ENCODE assay signal across 7 cellular contexts in the genomic region with DNA sequence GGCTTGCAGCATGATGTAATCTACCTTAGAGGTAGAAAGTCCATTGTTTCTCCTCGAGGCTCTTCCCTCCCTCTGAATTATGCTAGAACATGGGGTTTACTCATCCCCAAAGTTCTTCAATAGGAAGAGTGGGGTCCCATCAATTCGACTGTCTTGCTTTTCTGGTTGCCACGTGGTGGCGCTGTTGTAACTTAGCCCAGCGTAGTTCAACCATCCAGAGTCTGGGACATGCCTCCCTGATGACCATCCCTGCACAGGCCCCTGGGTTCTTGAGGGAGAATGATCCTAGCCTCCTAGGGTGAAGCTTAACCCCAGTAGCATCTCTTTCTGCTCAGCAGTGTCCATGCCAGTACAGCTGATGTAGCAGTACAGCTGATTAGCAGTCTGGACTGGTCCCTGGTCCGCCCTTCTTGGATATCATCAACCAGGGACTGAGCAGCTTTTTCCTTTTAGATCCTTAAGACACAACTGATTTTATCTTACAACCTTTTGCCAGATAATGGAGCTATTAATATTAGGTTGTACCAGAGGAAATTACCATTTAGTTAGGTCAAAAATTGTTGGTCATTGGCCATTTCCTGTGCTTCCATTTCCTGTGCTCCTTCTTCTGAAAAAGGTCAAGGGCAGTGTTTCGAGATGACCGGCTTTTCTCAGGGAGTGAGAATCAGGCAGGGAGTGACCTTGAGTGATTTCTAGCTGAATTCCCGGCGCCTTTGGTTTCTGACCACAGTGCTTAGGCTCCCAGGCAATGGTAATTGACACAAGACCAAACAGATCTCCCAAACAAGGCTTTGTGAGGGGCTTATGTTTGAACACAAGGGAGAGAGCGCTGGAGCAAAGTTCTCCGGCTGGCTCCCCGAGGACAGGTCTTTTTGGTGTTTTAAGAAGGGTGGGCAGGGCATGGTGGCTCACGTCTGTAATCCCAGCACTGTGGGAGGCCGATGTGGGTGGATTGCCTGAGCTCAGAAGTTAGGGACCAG.
A peak's percentile ranks its signal among the peaks of the same experiment; 100 is the strongest.
DNase-seq lines count a peak whose midpoint lies in the region; ATAC-seq and TF ChIP-seq lines count a peak whose summit lies in the region.

No MANE protein-coding gene starts in this region.

- intact Hi-C loops in HCT116 (cut with micrococcal nuclease): loop anchor here (1.0 to 5.0 kb wide), 3 partner anchors 59 to 213 kb away; no protein-coding TSS in a partner anchor
- intact Hi-C loops in spleen (cut with DNase I; ENCODE audit: low total_unique reads): no loop called here

- CTCF ChIA-PET in HCT116 (lab: Charles Lee): interaction anchor here (1.1 to 1.5 kb wide), 4 partner anchors 10 to 153 kb away, joined by 3 to 5 read pairs (median 3); no protein-coding TSS in a partner anchor

- TF ChIP-seq POLR2A in HCT116 (IDR thresholded peaks at IDR 0.05; ENCODE audit: borderline replicate concordance, extremely low read depth, insufficient read depth, insufficient read length) (no peak), gastroesophageal sphincter (IDR thresholded peaks at IDR 0.05) (no peak), spleen (IDR thresholded peaks at IDR 0.05) (no peak)

- no peak overlapping the region for H3K27ac ChIP-seq in HCT116 (ENCODE audit: low read depth, low read length)
- H3K27ac ChIP-seq in gastroesophageal sphincter: peak overlapping the region in 3 of 4 donors; percentile 41 to 86 (median 66)
- peak overlapping the region in 7 of 8 donors; percentile 9 to 59 (median 30) for H3K27ac ChIP-seq in spleen

- peak; percentile 97 for TF ChIP-seq RAD21 in HCT116 (IDR thresholded peaks at IDR 0.05; ENCODE audit: low read depth)

- H3K9me3 ChIP-seq in HCT116 (ENCODE audit: control insufficient read depth in 1 of 2, insufficient read depth in 1 of 2, low read depth in 1 of 2, low read length in 2 of 2) (no peaks in the 10 kb centered on the region), gastroesophageal sphincter (no peaks in the 10 kb centered on the region), spleen (peaks cover 0 to 4% (median 0%) of the 10 kb centered on the region in 8 donors)

- H3K4me2 ChIP-seq in HCT116 (ENCODE audit: low read length): no peak overlapping the region

- no TSS peak for BruUV-seq in HCT116 (replicated peaks; lab: Mats Ljungman, UMichigan)

- no peaks in the 10 kb centered on the region for H4K20me1 ChIP-seq in HCT116 (ENCODE audit: insufficient read depth)

- DNase-seq in HCT116 (ENCODE audit: low read depth, low spot score) (peak; percentile 57), RPMI8226 (peak; percentile 8), spleen (peak; percentile 15), mesenteric fat pad (ENCODE audit: low spot score) (no peak), dedifferentiated amniotic fluid mesenchymal stem cell (ENCODE audit: extremely low spot score) (no peak), COR-L47 (lab: John Stamatoyannopoulos, UW) (no peak)

- no peak for TF ChIP-seq EP300 in gastroesophageal sphincter (IDR thresholded peaks at IDR 0.05)

- no peak overlapping the region for H2AFZ ChIP-seq in HCT116 (ENCODE audit: low read depth, low read length, poor library complexity, severe bottlenecking)

- no peaks in the 10 kb centered on the region for H3K36me3 ChIP-seq in HCT116 (ENCODE audit: control insufficient read depth in 1 of 2, insufficient read depth in 2 of 2, low read length in 2 of 2)
- H3K36me3 ChIP-seq in gastroesophageal sphincter: peaks cover 0 to 4% of the 10 kb centered on the region in 2 donors
- no peaks in the 10 kb centered on the region for H3K36me3 ChIP-seq in spleen

- no peaks in the 10 kb centered on the region for H3K9me2 ChIP-seq in HCT116 (ENCODE audit: insufficient read depth)

- ATAC-seq in HCT116 (peak; percentile 67), gastroesophageal sphincter (peak; percentile 67)

- no peaks in the 10 kb centered on the region for H3K79me2 ChIP-seq in HCT116 (ENCODE audit: insufficient read depth, low read length)

- H3K27me3 ChIP-seq in HCT116 (ENCODE audit: insufficient read depth, low read length) (no peaks in the 10 kb centered on the region), gastroesophageal sphincter (no peaks in the 10 kb centered on the region), spleen (replicated peaks in 1 of 7) (no peaks in the 10 kb centered on the region)

- RAD21 ChIA-PET in HCT116 (lab: Charles Lee; ENCODE audit: low non-redundant PET in 1 of 2, low total read pairs in 2 of 2, uncharacterized antibody in 2 of 2, unreplicated experiment in 2 of 2): interaction anchor here in 1 of 2 experiments (0.5 kb wide), 1 partner anchor 18 kb away, joined by 3 read pairs; no protein-coding TSS in a partner anchor

- WGBS in gastroesophageal sphincter (ENCODE audit: low coverage in 1 of 2), 2 donors: 37 to 72% methylated on average over 5 to 10 of the region's 15 CpGs
- WGBS in spleen, 5 donors: 42 to 58% (median 43%) methylated on average over 11 to 15 of the region's 15 CpGs

- H3K4me1 ChIP-seq in HCT116 (ENCODE audit: control insufficient read depth in 1 of 2, insufficient read depth in 2 of 2, low read length in 2 of 2): peaks cover 19 to 25% of the 10 kb centered on the region in 2 experiments
- peaks cover 0 to 25% (median 6%) of the 10 kb centered on the region in 3 donors for H3K4me1 ChIP-seq in gastroesophageal sphincter
- H3K4me1 ChIP-seq in spleen: peaks cover 0 to 23% (median 7%) of the 10 kb centered on the region in 6 donors

- no peak overlapping the region for H3K4me3 ChIP-seq in HCT116 (replicated peaks in 1 of 2; ENCODE audit: low read depth in 1 of 2, low read length in 2 of 2)
- H3K4me3 ChIP-seq in gastroesophageal sphincter: no peak overlapping the region
- no peak overlapping the region for H3K4me3 ChIP-seq in spleen

- H3K9ac ChIP-seq in HCT116 (ENCODE audit: low read length): no peak overlapping the region

- TF ChIP-seq CTCF in HCT116 (IDR thresholded peaks at IDR 0.05 in 2 of 3, conservative IDR thresholded peaks at IDR 0.05 in 1 of 3; ENCODE audit: borderline replicate concordance in 1 of 3, insufficient read depth in 1 of 3, low read depth in 2 of 3, low read length in 2 of 3) (peak; percentile 86 to 97 (median 92)), gastroesophageal sphincter (IDR thresholded peaks at IDR 0.05) (peak in 3 of 4 experiments; percentile 61 to 77 (median 64)), spleen (IDR thresholded peaks at IDR 0.05 in 8 of 11, conservative IDR thresholded peaks at IDR 0.05 in 3 of 11) (peak in 4 of 11 experiments; percentile 34 to 42 (median 40))

- POLR2A ChIA-PET in HCT116 (lab: Charles Lee): no interaction called here

TF ChIP-seq in HCT116, 20 proteins besides CTCF, POLR2A, EP300 and RAD21:
- TF ChIP-seq POLR2AphosphoS5 (IDR thresholded peaks at IDR 0.05; ENCODE audit: low read depth, low read length) (no peak), SIN3A (IDR thresholded peaks at IDR 0.05; ENCODE audit: low read depth) (no peak), SP1 (IDR thresholded peaks at IDR 0.05; ENCODE audit: low read depth) (no peak), YY1 (IDR thresholded peaks at IDR 0.05; ENCODE audit: extremely low read depth, insufficient replicate concordance, low read depth, low read length) (no peak), EZH2 (IDR thresholded peaks at IDR 0.05) (no peak), CBX3 (IDR thresholded peaks at IDR 0.05; ENCODE audit: low read depth) (peak; percentile 73)
- TF ChIP-seq, protein P1, sequence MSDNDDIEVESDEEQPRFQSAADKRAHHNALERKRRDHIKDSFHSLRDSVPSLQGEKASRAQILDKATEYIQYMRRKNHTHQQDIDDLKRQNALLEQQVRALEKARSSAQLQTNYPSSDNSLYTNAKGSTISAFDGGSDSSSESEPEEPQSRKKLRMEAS (IDR thresholded peaks at IDR 0.05): peak; percentile 32; the same call in 1 of the 2 replicates

Comparison
In these comparisons a context has a peak if more than half of its experiments do, and no peak if none do; other contexts are left out.
1. DNase-seq: peak in HCT116 (single experiment), RPMI8226 (single experiment) and spleen (single experiment); none in mesenteric fat pad (single experiment), dedifferentiated amniotic fluid mesenchymal stem cell (single experiment) and COR-L47 (single experiment).